29 cellular contexts compared by ENCODE assay signal in the genomic region with DNA sequence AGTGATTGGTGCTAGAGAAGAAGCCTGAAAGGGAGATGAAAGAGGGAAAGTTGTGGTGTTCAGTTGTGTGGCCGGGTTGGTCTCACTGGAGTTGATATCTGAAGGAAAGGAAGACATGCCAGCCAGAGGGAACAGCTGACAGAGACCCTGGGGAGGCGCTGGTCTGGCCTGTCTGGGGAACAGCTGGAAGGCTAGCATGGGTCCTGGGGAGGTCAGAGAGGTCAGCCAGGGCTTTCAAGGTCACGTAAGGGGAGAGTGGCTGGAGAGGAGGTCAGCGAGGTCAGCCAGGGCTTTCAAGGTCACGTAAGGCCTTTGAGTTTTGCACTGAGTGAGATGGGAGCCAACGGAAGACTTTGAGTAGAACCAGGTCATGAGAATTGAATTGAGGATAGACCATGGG.
"Had no signal": no experiment of that assay in that cellular context is flagged by ENCODE, and none has a peak within 500 bp of the region (broad histone marks: within the 10 kb centered on the region; RNA-seq: fewer than 3 reads in every experiment).

No MANE protein-coding gene starts in this region.

- H3K9me3 ChIP-seq: esophagus muscularis mucosa, left ventricle myocardium inferior, thyroid gland, upper lobe of left lung had no signal

- H3K36me3 Mint-ChIP-seq: activated naive CD4-positive, alpha-beta T cell treated with anti-CD3 and anti-CD28 coated beads, Interleukin-2, amount 50 U/mL, for 24 hours; naive B cell; stimulated activated effector memory CD8-positive, alpha-beta T cell treated with anti-CD3 and anti-CD28 coated beads, Interleukin-12 subunit alpha, Interleukin-12 subunit beta, amount 100 ng/mL, for 72 hours had no signal

- H3K27ac ChIP-seq: breast epithelium, esophagus muscularis mucosa, foreskin keratinocyte, left ventricle myocardium inferior, skin epidermis, thyroid gland, upper lobe of left lung had no signal

- H3K4me3 ChIP-seq: breast epithelium, esophagus muscularis mucosa, left ventricle myocardium inferior, lung, skin epidermis, thyroid gland, upper lobe of left lung had no signal

- H3K4me3 Mint-ChIP-seq: activated B cell treated with CpG ODN at 0.5 μM for 24 hours; activated CD8-positive, alpha-beta T cell treated with anti-CD3 and anti-CD28 coated beads for 36 hours; activated naive CD4-positive, alpha-beta T cell treated with anti-CD3 and anti-CD28 coated beads, Interleukin-2, amount 50 U/mL, for 24 hours; activated naive CD8-positive, alpha-beta T cell treated with anti-CD3 and anti-CD28 coated beads, Interleukin-2, amount 50 U/mL, for 24 hours; activated T-helper 17 cell treated with anti-CD3 and anti-CD28 coated beads, Interleukin-2, amount 50 U/mL, for 72 hours; central memory CD8-positive, alpha-beta T cell; dendritic cell treated with granulocyte-macrophage colony-stimulating factor and Interleukin-4, amounts not matched to agents 40 ng/mL and 50 ng/mL, for 4 days; endodermal cell; naive B cell; stimulated activated effector memory CD8-positive, alpha-beta T cell treated with anti-CD3 and anti-CD28 coated beads, Interleukin-12 subunit alpha, Interleukin-12 subunit beta, amount 100 ng/mL, for 72 hours; stimulated activated naive CD8-positive, alpha-beta T cell treated with anti-CD3 and anti-CD28 coated beads, Interleukin-15, amount 100 ng/mL, for 72 hours; T-helper 2 cell treated with Interferon-gamma antibody and Interleukin-4, amounts not matched to agents 5 μg/mL and 100 μg/mL, for 36 hours had no signal

- H3K4me1 ChIP-seq: breast epithelium, foreskin keratinocyte had no signal

- H3K27me3 ChIP-seq: thyroid gland, upper lobe of left lung had no signal

- H3K27ac Mint-ChIP-seq: activated B cell treated with CpG ODN at 0.5 μM for 24 hours; activated CD8-positive, alpha-beta T cell treated with anti-CD3 and anti-CD28 coated beads for 36 hours; activated naive CD4-positive, alpha-beta T cell treated with anti-CD3 and anti-CD28 coated beads, Interleukin-2, amount 50 U/mL, for 24 hours; activated naive CD8-positive, alpha-beta T cell treated with anti-CD3 and anti-CD28 coated beads, Interleukin-2, amount 50 U/mL, for 24 hours; activated T-helper 17 cell treated with anti-CD3 and anti-CD28 coated beads, Interleukin-2, amount 50 U/mL, for 72 hours; dendritic cell treated with granulocyte-macrophage colony-stimulating factor and Interleukin-4, amounts not matched to agents 40 ng/mL and 50 ng/mL, for 4 days; endodermal cell; naive B cell; stimulated activated effector memory CD8-positive, alpha-beta T cell treated with anti-CD3 and anti-CD28 coated beads, Interleukin-12 subunit alpha, Interleukin-12 subunit beta, amount 100 ng/mL, for 72 hours; stimulated activated naive CD8-positive, alpha-beta T cell treated with anti-CD3 and anti-CD28 coated beads, Interleukin-15, amount 100 ng/mL, for 72 hours; T-helper 2 cell treated with Interferon-gamma antibody and Interleukin-4, amounts not matched to agents 5 μg/mL and 100 μg/mL, for 36 hours had no signal

- H3K36me3 ChIP-seq: breast epithelium, esophagus muscularis mucosa, left ventricle myocardium inferior, thyroid gland, upper lobe of left lung had no signal

- ATAC-seq: activated CD8-positive, alpha-beta T cell treated with anti-CD3 and anti-CD28 coated beads for 36 hours; activated naive CD8-positive, alpha-beta T cell treated with anti-CD3 and anti-CD28 coated beads, Interleukin-2, amount 50 U/mL, for 24 hours; activated T-helper 17 cell treated with anti-CD3 and anti-CD28 coated beads, Interleukin-2, amount 50 U/mL, for 72 hours; foreskin keratinocyte; right cardiac atrium; stimulated activated effector memory CD8-positive, alpha-beta T cell treated with anti-CD3 and anti-CD28 coated beads, Interleukin-12 subunit alpha, Interleukin-12 subunit beta, amount 100 ng/mL, for 72 hours; stimulated activated naive CD8-positive, alpha-beta T cell treated with anti-CD3 and anti-CD28 coated beads, Interleukin-15, amount 100 ng/mL, for 72 hours had no signal

- DNase-seq: activated B cell treated with CpG ODN at 0.5 μM for 24 hours; activated CD4-positive, alpha-beta T cell treated with anti-CD3 and anti-CD28 coated beads, Interleukin-2, amount 50 U/mL, for 1 hour; activated CD8-positive, alpha-beta T cell treated with anti-CD3 and anti-CD28 coated beads for 36 hours; activated naive CD8-positive, alpha-beta T cell treated with anti-CD3 and anti-CD28 coated beads, Interleukin-2, amount 50 U/mL, for 24 hours; activated T-cell treated with anti-CD3 and anti-CD28 coated beads, Interleukin-2, amount 50 U/mL, for 1 hour; amygdala; endodermal cell; foreskin keratinocyte; left ventricle myocardium inferior; naive B cell; nucleus accumbens; right cardiac atrium; stimulated activated CD4-positive, alpha-beta T cell treated with anti-CD3 and anti-CD28 coated beads, Interleukin-12 subunit alpha, Interleukin-12 subunit beta, amount 100 ng/mL, for 4 hours; stimulated activated CD4-positive, alpha-beta T cell treated with anti-CD3 and anti-CD28 coated beads, Interleukin-4, amount 100 ng/mL, for 1 hour; stimulated activated naive CD8-positive, alpha-beta T cell treated with anti-CD3 and anti-CD28 coated beads, Interleukin-15, amount 100 ng/mL, for 72 hours; substantia nigra; T-helper 1 cell; thyroid gland; upper lobe of left lung had no signal

- H3K9me3 Mint-ChIP-seq: activated B cell treated with CpG ODN at 0.5 μM for 24 hours; activated CD8-positive, alpha-beta T cell treated with anti-CD3 and anti-CD28 coated beads for 36 hours; activated naive CD4-positive, alpha-beta T cell treated with anti-CD3 and anti-CD28 coated beads, Interleukin-2, amount 50 U/mL, for 24 hours; activated naive CD8-positive, alpha-beta T cell treated with anti-CD3 and anti-CD28 coated beads, Interleukin-2, amount 50 U/mL, for 24 hours; activated T-helper 17 cell treated with anti-CD3 and anti-CD28 coated beads, Interleukin-2, amount 50 U/mL, for 72 hours; central memory CD8-positive, alpha-beta T cell; dendritic cell treated with granulocyte-macrophage colony-stimulating factor and Interleukin-4, amounts not matched to agents 40 ng/mL and 50 ng/mL, for 4 days; endodermal cell; stimulated activated effector memory CD8-positive, alpha-beta T cell treated with anti-CD3 and anti-CD28 coated beads, Interleukin-12 subunit alpha, Interleukin-12 subunit beta, amount 100 ng/mL, for 72 hours; stimulated activated naive CD8-positive, alpha-beta T cell treated with anti-CD3 and anti-CD28 coated beads, Interleukin-15, amount 100 ng/mL, for 72 hours; T-helper 2 cell treated with Interferon-gamma antibody and Interleukin-4, amounts not matched to agents 5 μg/mL and 100 μg/mL, for 36 hours had no signal
